In genomic region chr3:89098964-89099585, GRCh38 we compare ENCODE assay signal across 8 cellular contexts. TPM values are rescaled to one million over a fixed set of nuclear protein-coding genes. Genes with fewer than 3 reads are reported as not detected.
A peak's percentile ranks its signal among the peaks of the same experiment; 100 is the strongest.
DNase-seq lines count a peak whose midpoint lies in the region; ATAC-seq, FAIRE-seq and TF ChIP-seq lines count a peak whose summit lies in the region.

No MANE protein-coding gene starts in this region.

- H3K9me2 ChIP-seq in DOHH2 (replicated peaks; ENCODE audit: control insufficient read depth, low read length) = no peaks in the 10 kb centered on the region

- DNase-seq in NCI-H748 treated with DMSO at 0.1 percent for 48 hours (lab: John Stamatoyannopoulos, UW) = peak; percentile 21
- peak; percentile 19 for DNase-seq in activated naive CD4-positive, alpha-beta T cell treated with anti-CD3 and anti-CD28 coated beads, Interleukin-2, amount 50 U/mL, for 16 hours
- DNase-seq in left ventricle myocardium inferior = no peak
- peak; percentile 41 for DNase-seq in small intestine
- no peak for DNase-seq in effector memory CD4-positive, alpha-beta T cell

- H3K36me3 ChIP-seq in DOHH2 (ENCODE audit: control insufficient read depth, low read length) = no peaks in the 10 kb centered on the region
- H3K36me3 ChIP-seq in left ventricle myocardium inferior = no peaks in the 10 kb centered on the region
- no peaks in the 10 kb centered on the region for H3K36me3 ChIP-seq in small intestine (ENCODE audit: control insufficient read depth in 2 of 2, insufficient read depth in 2 of 2, low read length in 2 of 2)
- H3K36me3 ChIP-seq in effector memory CD4-positive, alpha-beta T cell (ENCODE audit: control insufficient read depth, insufficient read depth, low read length) = no peaks in the 10 kb centered on the region

- no peaks in the 10 kb centered on the region for H3K79me2 ChIP-seq in DOHH2 (ENCODE audit: control insufficient read depth, low read length)

- H3K4me1 ChIP-seq in DOHH2 (ENCODE audit: control insufficient read depth, low read length) (no peaks in the 10 kb centered on the region), left ventricle myocardium inferior (peaks cover 6% of the 10 kb centered on the region), small intestine (ENCODE audit: control insufficient read depth in 2 of 2, insufficient read depth in 1 of 2, low read depth in 1 of 2, low read length in 1 of 2) (no peaks in the 10 kb centered on the region)
- H3K4me1 ChIP-seq in effector memory CD4-positive, alpha-beta T cell (ENCODE audit: control insufficient read depth, insufficient read depth, low read length, poor library complexity, severe bottlenecking) = no peaks in the 10 kb centered on the region

- FAIRE-seq in small intestine (lab: Jason Lieb, UNC) = no peak

- H3K9me3 ChIP-seq in DOHH2 (ENCODE audit: control insufficient read depth, insufficient read depth, low read length) = no peaks in the 10 kb centered on the region
- H3K9me3 ChIP-seq in left ventricle myocardium inferior (replicated peaks) = no peaks in the 10 kb centered on the region
- H3K9me3 ChIP-seq in small intestine (ENCODE audit: control insufficient read depth, low read depth) = no peaks in the 10 kb centered on the region
- no peaks in the 10 kb centered on the region for H3K9me3 ChIP-seq in effector memory CD4-positive, alpha-beta T cell (ENCODE audit: control insufficient read depth, low read length)

- H3K4me2 ChIP-seq in DOHH2 (ENCODE audit: low read length) = no peak overlapping the region

- peak; percentile 98 for ATAC-seq in GM19372 (IDR thresholded peaks at IDR 0.05; ENCODE audit: low read depth, unreplicated experiment)
- ATAC-seq in HG03159 (IDR thresholded peaks at IDR 0.05; ENCODE audit: unreplicated experiment) = peak; percentile 98

- WGBS in small intestine, 3 donors = 4 to 20% (median 8%) methylated on average over 8 of the region's 8 CpGs

- H3K27ac ChIP-seq in DOHH2 (ENCODE audit: low read depth, low read length) = no peak overlapping the region
- H3K27ac ChIP-seq in left ventricle myocardium inferior (replicated peaks) = no peak overlapping the region
- no peak overlapping the region for H3K27ac ChIP-seq in small intestine (ENCODE audit: low read depth in 1 of 2, low read length in 1 of 2)
- no peak overlapping the region for H3K27ac ChIP-seq in effector memory CD4-positive, alpha-beta T cell (ENCODE audit: insufficient read depth, low read length, poor library complexity, severe bottlenecking)

- H3K4me3 ChIP-seq in DOHH2 (ENCODE audit: low read length) = no peak overlapping the region
- H3K4me3 ChIP-seq in left ventricle myocardium inferior = no peak overlapping the region
- no peak overlapping the region for H3K4me3 ChIP-seq in small intestine (ENCODE audit: low read depth in 1 of 2, low read length in 2 of 2)
- no peak overlapping the region for H3K4me3 ChIP-seq in effector memory CD4-positive, alpha-beta T cell (ENCODE audit: insufficient read depth, low read depth, low read length, poor library complexity, severe bottlenecking)

- H4K20me1 ChIP-seq in DOHH2 (ENCODE audit: control insufficient read depth, insufficient read depth, low read depth, low read length) = no peaks in the 10 kb centered on the region

- intact Hi-C loops in left ventricle myocardium inferior (cut with micrococcal nuclease) = no loop called here

- H3K27me3 ChIP-seq in DOHH2 (ENCODE audit: control insufficient read depth, low read length) = 0 out of 2 replicates have a peak, but pooled peaks cover 3% of the 10 kb centered on the region
- no peaks in the 10 kb centered on the region for H3K27me3 ChIP-seq in left ventricle myocardium inferior (ENCODE audit: low read depth)
- no peaks in the 10 kb centered on the region for H3K27me3 ChIP-seq in small intestine (ENCODE audit: control insufficient read depth in 2 of 2, insufficient read depth in 2 of 2, low read length in 2 of 2)
- H3K27me3 ChIP-seq in effector memory CD4-positive, alpha-beta T cell (replicated peaks; ENCODE audit: control insufficient read depth, insufficient read depth, low read length, poor library complexity, severe bottlenecking) = no peaks in the 10 kb centered on the region

- TF ChIP-seq CTCF in DOHH2 (IDR thresholded peaks at IDR 0.05; ENCODE audit: low read depth, low read length, poor library complexity, severe bottlenecking) (peak; percentile 91), left ventricle myocardium inferior (IDR thresholded peaks at IDR 0.05; ENCODE audit: borderline replicate concordance) (peak; percentile 95)

- H3F3A ChIP-seq in DOHH2 (ENCODE audit: control insufficient read depth, insufficient read depth) = no peaks in the 10 kb centered on the region

RNA-seq across cellular contexts. Expression of gene EPHA3, which starts 8.3 kb away (rescaled TPM):
- 3.5 TPM for total RNA-seq in left ventricle myocardium inferior
- polyA plus RNA-seq in small intestine = under 1 TPM in 2 of 3 donors, not detected in 1; under 0.01 to 0.88 TPM

Comparison
In these comparisons a context has a peak if more than half of its experiments do, and no peak if none do; other contexts are left out.
1. DNase-seq: peak in NCI-H748 treated with DMSO at 0.1 percent for 48 hours (single experiment), activated naive CD4-positive, alpha-beta T cell treated with anti-CD3 and anti-CD28 coated beads, Interleukin-2, amount 50 U/mL, for 16 hours (single experiment) and small intestine (single experiment); none in left ventricle myocardium inferior (single experiment) and effector memory CD4-positive, alpha-beta T cell (0 of 3).